13 cellular contexts compared by ENCODE assay signal in genomic region chr14:98580131-98580678, GRCh38.
DNase-seq lines count a peak whose midpoint lies in the region; ATAC-seq and TF ChIP-seq lines count a peak whose summit lies in the region.
"Had no signal": no experiment of that assay in that cellular context is flagged by ENCODE, and none has a peak within 500 bp of the region (broad histone marks: within the 10 kb centered on the region; RNA-seq: fewer than 3 reads in every experiment).

No MANE protein-coding gene starts in this region.

- H3K4me1 Mint-ChIP-seq in WTC11: no peaks in the 10 kb centered on the region
- H3K4me1 Mint-ChIP-seq: activated T-helper 17 cell treated with anti-CD3 and anti-CD28 coated beads, Interleukin-2, amount 50 U/mL, for 72 hours; naive B cell had no signal

- CTCF ChIA-PET in WTC11 (lab: Charles Lee): no interaction called here

- peak; percentile 11 for DNase-seq in ELF-1 (ENCODE audit: low read depth, low spot score)
- peak; percentile 18 for DNase-seq in KBM-7
- no peak for DNase-seq in WTC11 (ENCODE audit: low spot score)
- DNase-seq in iPS-NIHi7 (ENCODE audit: extremely low spot score): peak; percentile 48
- no peak for DNase-seq in DMS79 (lab: John Stamatoyannopoulos, UW)
- no peak for DNase-seq in lower lobe of right lung
- DNase-seq in lower leg skin (ENCODE audit: low spot score in 2 of 2): no peak
- DNase-seq: esophagus squamous epithelium, Karpas-422, naive B cell, NCI-H2171 had no signal

- TF ChIP-seq CTCF in WTC11 (IDR thresholded peaks at IDR 0.05) (no peak), lower lobe of right lung (IDR thresholded peaks at IDR 0.05) (no peak), lower leg skin (IDR thresholded peaks at IDR 0.05) (no peak)

- H3K27me3 Mint-ChIP-seq in WTC11 (ENCODE audit: low read depth): peaks cover 3% of the 10 kb centered on the region
- H3K27me3 Mint-ChIP-seq: naive B cell had no signal

- H3K27ac Mint-ChIP-seq in WTC11: no peak overlapping the region
- H3K27ac Mint-ChIP-seq: activated T-helper 17 cell treated with anti-CD3 and anti-CD28 coated beads, Interleukin-2, amount 50 U/mL, for 72 hours; naive B cell had no signal

- no peak overlapping the region for H3K4me3 Mint-ChIP-seq in WTC11
- H3K4me3 Mint-ChIP-seq: activated T-helper 17 cell treated with anti-CD3 and anti-CD28 coated beads, Interleukin-2, amount 50 U/mL, for 72 hours; naive B cell had no signal

- no peak overlapping the region for H3K27ac ChIP-seq in lower lobe of right lung
- H3K27ac ChIP-seq: esophagus squamous epithelium, suprapubic skin had no signal

- H3K9me3 ChIP-seq in lower lobe of right lung: no peaks in the 10 kb centered on the region
- H3K9me3 ChIP-seq: esophagus squamous epithelium, suprapubic skin had no signal

- H3K4me3 ChIP-seq in lower lobe of right lung (no peak overlapping the region), lower leg skin (ENCODE audit: low read depth, poor library complexity, severe bottlenecking) (no peak overlapping the region)
- H3K4me3 ChIP-seq: esophagus squamous epithelium, suprapubic skin had no signal

- no peak for TF ChIP-seq POLR2A in lower leg skin (IDR thresholded peaks at IDR 0.05)

- intact Hi-C loops in lower lobe of right lung (cut with DNase I): no loop called here
- intact Hi-C loops in lower leg skin (cut with DNase I; ENCODE audit: low total_unique reads): no loop called here

- in situ Hi-C loops in KBM-7 (cut with MboI; ENCODE audit: low pct_unique_long_range_greater_than_20kb, low sequenced_read_pairs): no loop called here

- POLR2A ChIA-PET in WTC11 (lab: Charles Lee): interaction anchor here (0.7 kb wide), 1 partner anchor 11 kb away, joined by 4 read pairs; no protein-coding TSS in a partner anchor

- 4 to 7% methylated on average over 3 of the region's 3 CpGs for WGBS in lower leg skin, 2 donors

- H3K4me1 ChIP-seq in lower lobe of right lung: no peaks in the 10 kb centered on the region
- H3K4me1 ChIP-seq: esophagus squamous epithelium, suprapubic skin had no signal

- H3K36me3 ChIP-seq in lower lobe of right lung: no peaks in the 10 kb centered on the region
- H3K36me3 ChIP-seq: esophagus squamous epithelium, suprapubic skin had no signal

- H3K27me3 ChIP-seq in lower lobe of right lung (ENCODE audit: low read depth): peaks cover 4% of the 10 kb centered on the region
- H3K27me3 ChIP-seq: suprapubic skin had no signal

- H3K9me3 Mint-ChIP-seq in WTC11: peaks cover 19% of the 10 kb centered on the region

- ATAC-seq in WTC11: no peak
- no peak for ATAC-seq in lower lobe of right lung
- ATAC-seq: activated T-helper 17 cell treated with anti-CD3 and anti-CD28 coated beads, Interleukin-2, amount 50 U/mL, for 72 hours had no signal

- H3K36me3 Mint-ChIP-seq in WTC11: no peaks in the 10 kb centered on the region
- H3K36me3 Mint-ChIP-seq: naive B cell had no signal

TF ChIP-seq in WTC11, 78 proteins besides CTCF, POLR2A, EP300 and RAD21:
- TF ChIP-seq, protein P1, sequence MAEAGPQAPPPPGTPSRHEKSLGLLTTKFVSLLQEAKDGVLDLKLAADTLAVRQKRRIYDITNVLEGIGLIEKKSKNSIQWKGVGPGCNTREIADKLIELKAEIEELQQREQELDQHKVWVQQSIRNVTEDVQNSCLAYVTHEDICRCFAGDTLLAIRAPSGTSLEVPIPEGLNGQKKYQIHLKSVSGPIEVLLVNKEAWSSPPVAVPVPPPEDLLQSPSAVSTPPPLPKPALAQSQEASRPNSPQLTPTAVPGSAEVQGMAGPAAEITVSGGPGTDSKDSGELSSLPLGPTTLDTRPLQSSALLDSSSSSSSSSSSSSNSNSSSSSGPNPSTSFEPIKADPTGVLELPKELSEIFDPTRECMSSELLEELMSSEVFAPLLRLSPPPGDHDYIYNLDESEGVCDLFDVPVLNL (CRISPR knock-in tag; IDR thresholded peaks at IDR 0.05; ENCODE audit: borderline replicate concordance, low read depth): no peak
- TF ChIP-seq ZNF416 (CRISPR knock-in tag; IDR thresholded peaks at IDR 0.05): no peak
- TF ChIP-seq ZNF121 (CRISPR knock-in tag; IDR thresholded peaks at IDR 0.05): no peak
- TF ChIP-seq, protein P2, sequence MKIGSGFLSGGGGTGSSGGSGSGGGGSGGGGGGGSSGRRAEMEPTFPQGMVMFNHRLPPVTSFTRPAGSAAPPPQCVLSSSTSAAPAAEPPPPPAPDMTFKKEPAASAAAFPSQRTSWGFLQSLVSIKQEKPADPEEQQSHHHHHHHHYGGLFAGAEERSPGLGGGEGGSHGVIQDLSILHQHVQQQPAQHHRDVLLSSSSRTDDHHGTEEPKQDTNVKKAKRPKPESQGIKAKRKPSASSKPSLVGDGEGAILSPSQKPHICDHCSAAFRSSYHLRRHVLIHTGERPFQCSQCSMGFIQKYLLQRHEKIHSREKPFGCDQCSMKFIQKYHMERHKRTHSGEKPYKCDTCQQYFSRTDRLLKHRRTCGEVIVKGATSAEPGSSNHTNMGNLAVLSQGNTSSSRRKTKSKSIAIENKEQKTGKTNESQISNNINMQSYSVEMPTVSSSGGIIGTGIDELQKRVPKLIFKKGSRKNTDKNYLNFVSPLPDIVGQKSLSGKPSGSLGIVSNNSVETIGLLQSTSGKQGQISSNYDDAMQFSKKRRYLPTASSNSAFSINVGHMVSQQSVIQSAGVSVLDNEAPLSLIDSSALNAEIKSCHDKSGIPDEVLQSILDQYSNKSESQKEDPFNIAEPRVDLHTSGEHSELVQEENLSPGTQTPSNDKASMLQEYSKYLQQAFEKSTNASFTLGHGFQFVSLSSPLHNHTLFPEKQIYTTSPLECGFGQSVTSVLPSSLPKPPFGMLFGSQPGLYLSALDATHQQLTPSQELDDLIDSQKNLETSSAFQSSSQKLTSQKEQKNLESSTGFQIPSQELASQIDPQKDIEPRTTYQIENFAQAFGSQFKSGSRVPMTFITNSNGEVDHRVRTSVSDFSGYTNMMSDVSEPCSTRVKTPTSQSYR (CRISPR knock-in tag; IDR thresholded peaks at IDR 0.05): no peak
- no peak for TF ChIP-seq NR2C2 (CRISPR knock-in tag; IDR thresholded peaks at IDR 0.05)
- TF ChIP-seq MYBL2 (CRISPR knock-in tag; IDR thresholded peaks at IDR 0.05): no peak
- TF ChIP-seq HMGA2 (CRISPR knock-in tag; IDR thresholded peaks at IDR 0.05): peak; percentile 91
- TF ChIP-seq ZNF219 (CRISPR knock-in tag; IDR thresholded peaks at IDR 0.05; ENCODE audit: borderline replicate concordance): no peak
- no peak for TF ChIP-seq HMGXB4 (CRISPR knock-in tag; IDR thresholded peaks at IDR 0.05)
- no peak for TF ChIP-seq GRHL2 (CRISPR knock-in tag; IDR thresholded peaks at IDR 0.05; ENCODE audit: insufficient replicate concordance, severe bottlenecking)
- TF ChIP-seq FOXK1 (CRISPR knock-in tag; IDR thresholded peaks at IDR 0.05): 0 out of 2 replicates have a peak, but pooled peaks have one; percentile 23
- TF ChIP-seq, protein P3, sequence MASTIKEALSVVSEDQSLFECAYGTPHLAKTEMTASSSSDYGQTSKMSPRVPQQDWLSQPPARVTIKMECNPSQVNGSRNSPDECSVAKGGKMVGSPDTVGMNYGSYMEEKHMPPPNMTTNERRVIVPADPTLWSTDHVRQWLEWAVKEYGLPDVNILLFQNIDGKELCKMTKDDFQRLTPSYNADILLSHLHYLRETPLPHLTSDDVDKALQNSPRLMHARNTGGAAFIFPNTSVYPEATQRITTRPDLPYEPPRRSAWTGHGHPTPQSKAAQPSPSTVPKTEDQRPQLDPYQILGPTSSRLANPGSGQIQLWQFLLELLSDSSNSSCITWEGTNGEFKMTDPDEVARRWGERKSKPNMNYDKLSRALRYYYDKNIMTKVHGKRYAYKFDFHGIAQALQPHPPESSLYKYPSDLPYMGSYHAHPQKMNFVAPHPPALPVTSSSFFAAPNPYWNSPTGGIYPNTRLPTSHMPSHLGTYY (CRISPR knock-in tag; IDR thresholded peaks at IDR 0.05): no peak

Comparison
In these comparisons a context has a peak if more than half of its experiments do, and no peak if none do; other contexts are left out.
1. DNase-seq: peak in ELF-1 (single experiment), KBM-7 (single experiment) and iPS-NIHi7 (single experiment); none in WTC11 (single experiment), DMS79 (single experiment), lower lobe of right lung (single experiment) and lower leg skin (0 of 2).